Comparison of ENCODE assay signal across 26 cellular contexts in the genomic region with DNA sequence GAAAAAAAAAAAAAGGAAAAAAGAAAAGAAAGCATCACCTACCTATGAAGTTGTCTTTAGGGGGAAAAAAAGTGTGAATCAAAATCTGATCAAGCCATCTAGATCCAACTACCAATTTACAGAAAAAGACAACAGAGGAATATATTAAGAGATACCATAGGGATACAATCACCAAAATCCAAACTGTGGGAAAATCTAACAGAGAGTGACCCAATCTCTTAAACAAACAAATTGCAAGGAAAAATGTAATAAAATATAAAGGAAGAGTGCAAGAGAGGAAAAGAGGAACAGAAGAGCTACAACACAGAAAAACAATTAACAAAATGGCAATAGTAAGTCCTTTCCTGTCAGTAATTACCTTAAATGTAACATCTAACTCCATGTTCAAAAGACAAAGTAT. TPM values are rescaled to one million over a fixed set of nuclear protein-coding genes. Genes with fewer than 3 reads are reported as not detected.
A peak's percentile ranks its signal among the peaks of the same experiment; 100 is the strongest.
DNase-seq lines count a peak whose midpoint lies in the region; ATAC-seq and TF ChIP-seq lines count a peak whose summit lies in the region.
"Had no signal": no experiment of that assay in that cellular context is flagged by ENCODE, and none has a peak within 500 bp of the region (broad histone marks: within the 10 kb centered on the region; RNA-seq: fewer than 3 reads in every experiment).

No MANE protein-coding gene starts in this region.

- peak overlapping the region in 1 of 9 donors; percentile 62 for H3K27ac Mint-ChIP-seq in naive thymus-derived CD4-positive, alpha-beta T cell
- H3K27ac Mint-ChIP-seq: stimulated activated effector memory CD8-positive, alpha-beta T cell treated with anti-CD3 and anti-CD28 coated beads, Interleukin-12 subunit alpha, Interleukin-12 subunit beta, amount 100 ng/mL, for 72 hours; T-cell; type B pancreatic cell had no signal

- intact Hi-C loops in naive thymus-derived CD4-positive, alpha-beta T cell (cut with micrococcal nuclease): no loop called here

- peaks cover 10 to 34% (median 15%) of the 10 kb centered on the region in 10 experiments; a peak in 18 of 20 replicates for H3K4me1 ChIP-seq in BLaER1 treated with 17β-estradiol and CSF1 and Interleukin-3, amounts not matched to agents 10 nM and 100 nM
- peaks cover 0 to 8% of the 10 kb centered on the region in 2 donors for H3K4me1 ChIP-seq in naive thymus-derived CD4-positive, alpha-beta T cell (ENCODE audit: control insufficient read depth in 2 of 2, insufficient read depth in 2 of 2, low read length in 2 of 2)

- peaks cover 0 to 2% (median 0%) of the 10 kb centered on the region in 11 donors for H3K9me3 Mint-ChIP-seq in naive thymus-derived CD4-positive, alpha-beta T cell
- H3K9me3 Mint-ChIP-seq: stimulated activated effector memory CD8-positive, alpha-beta T cell treated with anti-CD3 and anti-CD28 coated beads, Interleukin-12 subunit alpha, Interleukin-12 subunit beta, amount 100 ng/mL, for 72 hours; T-cell; type B pancreatic cell had no signal

- CTCF ChIA-PET in naive thymus-derived CD4-positive, alpha-beta T cell (lab: Charles Lee): no interaction called here

- peak overlapping the region in 6 of 10 donors; percentile 14 to 61 (median 34) for H3K4me3 Mint-ChIP-seq in naive thymus-derived CD4-positive, alpha-beta T cell
- H3K4me3 Mint-ChIP-seq: stimulated activated effector memory CD8-positive, alpha-beta T cell treated with anti-CD3 and anti-CD28 coated beads, Interleukin-12 subunit alpha, Interleukin-12 subunit beta, amount 100 ng/mL, for 72 hours; type B pancreatic cell had no signal

- no peak overlapping the region; a peak in 1 of 22 replicates for H3K9ac ChIP-seq in BLaER1 treated with 17β-estradiol and CSF1 and Interleukin-3, amounts not matched to agents 10 nM and 100 nM
- no peak overlapping the region for H3K9ac ChIP-seq in SU-DHL-6 (ENCODE audit: low read length)

- peak overlapping the region in 2 of 11 experiments; percentile 21 to 38; a peak in 1 of 22 replicates for H3K27ac ChIP-seq in BLaER1 treated with 17β-estradiol and CSF1 and Interleukin-3, amounts not matched to agents 10 nM and 100 nM
- H3K27ac ChIP-seq in SU-DHL-6 (ENCODE audit: low read depth, low read length): no peak overlapping the region
- no peak overlapping the region for H3K27ac ChIP-seq in naive thymus-derived CD4-positive, alpha-beta T cell (ENCODE audit: low read depth, low read length)
- H3K27ac ChIP-seq: gastrocnemius medialis, hepatocyte had no signal

- H3K27me3 ChIP-seq in BLaER1 treated with 17β-estradiol and CSF1 and Interleukin-3, amounts not matched to agents 10 nM and 100 nM: peaks cover 16 to 83% (median 51%) of the 10 kb centered on the region in 11 experiments
- H3K27me3 ChIP-seq in SU-DHL-6 (ENCODE audit: low read length): no peaks in the 10 kb centered on the region
- no peaks in the 10 kb centered on the region for H3K27me3 ChIP-seq in naive thymus-derived CD4-positive, alpha-beta T cell (ENCODE audit: control insufficient read depth in 2 of 2, insufficient read depth in 2 of 2, low read length in 2 of 2)
- H3K27me3 ChIP-seq: gastrocnemius medialis, hepatocyte, neutrophil had no signal

- H4K20me1 ChIP-seq in BLaER1 treated with 17β-estradiol and CSF1 and Interleukin-3, amounts not matched to agents 10 nM and 100 nM: peaks cover 21 to 87% (median 51%) of the 10 kb centered on the region in 11 experiments; a peak in 20 of 22 replicates
- 0 out of 2 replicates have a peak, but pooled peaks cover 4% of the 10 kb centered on the region for H4K20me1 ChIP-seq in SU-DHL-6 (ENCODE audit: low read depth, low read length)

- H3K4me3 ChIP-seq in BLaER1 treated with 17β-estradiol and CSF1 and Interleukin-3, amounts not matched to agents 10 nM and 100 nM: no peak overlapping the region
- no peak overlapping the region for H3K4me3 ChIP-seq in SU-DHL-6 (ENCODE audit: insufficient read depth, low read length, poor library complexity, severe bottlenecking)
- H3K4me3 ChIP-seq in naive thymus-derived CD4-positive, alpha-beta T cell (ENCODE audit: low read length): no peak overlapping the region
- H3K4me3 ChIP-seq: gastrocnemius medialis, hepatocyte had no signal

- no peak for ATAC-seq in naive thymus-derived CD4-positive, alpha-beta T cell
- no peak for ATAC-seq in GM21619 (IDR thresholded peaks at IDR 0.05; ENCODE audit: unreplicated experiment)
- ATAC-seq: gastrocnemius medialis; stimulated activated effector memory CD8-positive, alpha-beta T cell treated with anti-CD3 and anti-CD28 coated beads, Interleukin-12 subunit alpha, Interleukin-12 subunit beta, amount 100 ng/mL, for 72 hours; T-cell had no signal

- peaks cover 11 to 51% (median 37%) of the 10 kb centered on the region in 7 donors for H3K4me1 Mint-ChIP-seq in naive thymus-derived CD4-positive, alpha-beta T cell

- TF ChIP-seq CTCF in SU-DHL-6 (IDR thresholded peaks at IDR 0.05; ENCODE audit: insufficient read depth, low read length, poor library complexity, severe bottlenecking): no peak

- H3K4me2 ChIP-seq in BLaER1 treated with 17β-estradiol and CSF1 and Interleukin-3, amounts not matched to agents 10 nM and 100 nM: peak overlapping the region; percentile 5 to 66 (median 42); a peak in 20 of 22 replicates
- H3K4me2 ChIP-seq in SU-DHL-6 (ENCODE audit: low read depth, low read length, poor library complexity, severe bottlenecking): peak overlapping the region; percentile 28
- H3K4me2 ChIP-seq: hepatocyte had no signal

- peaks cover 0 to 39% (median 11%) of the 10 kb centered on the region in 11 experiments; a peak in 15 of 22 replicates for H3K36me3 ChIP-seq in BLaER1 treated with 17β-estradiol and CSF1 and Interleukin-3, amounts not matched to agents 10 nM and 100 nM
- H3K36me3 ChIP-seq in SU-DHL-6 (ENCODE audit: low read length): no peaks in the 10 kb centered on the region
- H3K36me3 ChIP-seq in naive thymus-derived CD4-positive, alpha-beta T cell (ENCODE audit: control insufficient read depth in 2 of 3, insufficient read depth in 3 of 3, low read length in 3 of 3): peaks cover 0 to 5% (median 0%) of the 10 kb centered on the region in 3 experiments
- H3K36me3 ChIP-seq: gastrocnemius medialis, neutrophil had no signal

- H3K79me2 ChIP-seq in SU-DHL-6 (ENCODE audit: insufficient read depth, low read length): peaks cover 84% of the 10 kb centered on the region

- H2AFZ ChIP-seq in SU-DHL-6 (ENCODE audit: low read depth, low read length, severe bottlenecking): no peak overlapping the region
- H2AFZ ChIP-seq: hepatocyte had no signal

- H3K9me3 ChIP-seq in BLaER1 treated with 17β-estradiol and CSF1 and Interleukin-3, amounts not matched to agents 10 nM and 100 nM (replicated peaks in 1 of 11): peaks cover 7 to 32% (median 23%) of the 10 kb centered on the region in 11 experiments; a peak in 19 of 22 replicates
- H3K9me3 ChIP-seq in SU-DHL-6 (ENCODE audit: insufficient read depth, low read length): no peaks in the 10 kb centered on the region
- H3K9me3 ChIP-seq in naive thymus-derived CD4-positive, alpha-beta T cell (ENCODE audit: control insufficient read depth in 2 of 3, low read length in 3 of 3): no peaks in the 10 kb centered on the region
- H3K9me3 ChIP-seq: gastrocnemius medialis, neutrophil had no signal

- no peaks in the 10 kb centered on the region for H3K27me3 Mint-ChIP-seq in naive thymus-derived CD4-positive, alpha-beta T cell
- H3K27me3 Mint-ChIP-seq: CD4-positive, CD25-positive, alpha-beta regulatory T cell; IgD-negative memory B cell; T-cell; type B pancreatic cell had no signal

- H3K9me2 ChIP-seq in SU-DHL-6 (replicated peaks; ENCODE audit: insufficient read depth, low read length): no peaks in the 10 kb centered on the region

- H3F3A ChIP-seq in SU-DHL-6 (ENCODE audit: insufficient read depth): no peaks in the 10 kb centered on the region

- peaks cover 0 to 17% (median 9%) of the 10 kb centered on the region in 5 donors for H3K36me3 Mint-ChIP-seq in naive thymus-derived CD4-positive, alpha-beta T cell
- H3K36me3 Mint-ChIP-seq: CD4-positive, CD25-positive, alpha-beta regulatory T cell had no signal

- POLR2A ChIA-PET in naive thymus-derived CD4-positive, alpha-beta T cell (lab: Charles Lee): no interaction called here

- DNase-seq in EH (ENCODE audit: low read depth) (peak; percentile 61), CD1c-positive myeloid dendritic cell (ENCODE audit: extremely low spot score) (no peak)
- DNase-seq in naive thymus-derived CD4-positive, alpha-beta T cell: no peak
- no peak for DNase-seq in activated CD4-positive, alpha-beta T cell treated with anti-CD3 and anti-CD28 coated beads, Interleukin-2, amount 50 U/mL, for 4 hours
- DNase-seq: activated CD4-positive, alpha-beta T cell treated with anti-CD3 and anti-CD28 coated beads for 48 hours; activated CD8-positive, alpha-beta memory T cell treated with anti-CD3 and anti-CD28 coated beads for 24 hours; activated gamma-delta T cell; activated T-cell treated with anti-CD3 and anti-CD28 coated beads, Interleukin-2, amount 50 U/mL, for 1 hour; CD4-positive, CD25-positive, alpha-beta regulatory T cell; dermis blood vessel endothelial cell; gastrocnemius medialis; HCEC 1CT; kidney glomerular epithelial cell; MV-4-11; NCI-H1436 treated with DMSO at 0.1 percent for 48 hours; NCI-H2081 treated with DMSO at 0.1 percent for 48 hours; NCI-H774; T-cell had no signal

RNA-seq across cellular contexts. Expression of gene THOC2, which starts 19.0 kb away (rescaled TPM):
- 100 to 1,000 TPM in 2 of 5 experiments, 10 to 100 TPM in 3; 78.7 to 124 (median 92.4) TPM for total RNA-seq in naive thymus-derived CD4-positive, alpha-beta T cell
- 10 to 100 TPM; 36.3 to 39.0 TPM for polyA plus RNA-seq in naive thymus-derived CD4-positive, alpha-beta T cell
